Comparison of ENCODE assay signal across 38 cellular contexts in the genomic region with DNA sequence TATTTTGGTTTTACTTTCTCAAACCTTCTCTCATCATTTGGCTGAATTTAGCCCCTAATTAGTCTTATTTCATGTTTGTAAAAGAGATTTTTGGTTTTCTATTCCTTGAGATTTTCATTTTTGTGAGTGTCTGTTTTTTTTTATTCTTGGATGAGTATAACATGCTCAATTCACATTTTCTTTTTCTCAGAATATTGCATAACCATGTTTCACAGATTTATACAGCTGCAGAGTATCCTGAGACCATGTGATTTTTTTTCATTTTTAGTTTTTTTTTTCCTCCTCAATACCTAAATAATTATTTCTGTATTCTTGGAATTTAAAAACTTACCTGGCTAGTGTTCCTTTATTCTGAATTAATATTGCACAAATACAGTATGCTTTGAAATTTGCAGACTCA.
"Had no signal": no experiment of that assay in that cellular context is flagged by ENCODE, and none has a peak within 500 bp of the region (broad histone marks: within the 10 kb centered on the region; RNA-seq: fewer than 3 reads in every experiment).

No MANE protein-coding gene starts in this region.

- H3K9me3 Mint-ChIP-seq: activated CD4-positive, alpha-beta memory T cell treated with anti-CD3 and anti-CD28 coated beads for 36 hours had no signal

- H3K27me3 Mint-ChIP-seq: activated CD4-positive, alpha-beta memory T cell treated with anti-CD3 and anti-CD28 coated beads for 36 hours; activated CD4-positive, alpha-beta T cell treated with anti-CD3 and anti-CD28 coated beads for 36 hours; activated CD4-positive, alpha-beta T cell treated with anti-CD3 and anti-CD28 coated beads, Interleukin-2, amount 10 ng/mL, durations not matched to agents 7 days and 5 days; activated naive CD8-positive, alpha-beta T cell treated with anti-CD3 and anti-CD28 coated beads for 36 hours; activated T-helper 17 cell treated with anti-CD3 and anti-CD28 coated beads, Interleukin-2, amount 50 U/mL, for 72 hours had no signal

- H3K36me3 ChIP-seq: adrenal gland, brain microvascular endothelial cell, breast epithelium, WERI-Rb-1 had no signal

- H3K9me3 ChIP-seq: adrenal gland, body of pancreas, breast epithelium had no signal

- DNase-seq: activated CD4-positive, alpha-beta memory T cell treated with anti-CD3 and anti-CD28 coated beads for 36 hours; activated CD4-positive, alpha-beta T cell treated with anti-CD3 and anti-CD28 coated beads for 1 hour; activated CD4-positive, alpha-beta T cell treated with anti-CD3 and anti-CD28 coated beads for 36 hours; activated CD4-positive, alpha-beta T cell treated with anti-CD3 and anti-CD28 coated beads for 48 hours; activated CD4-positive, alpha-beta T cell treated with anti-CD3 and anti-CD28 coated beads, Interleukin-2, amount 10 ng/mL, durations not matched to agents 7 days and 5 days; activated CD4-positive, alpha-beta T cell treated with anti-CD3 and anti-CD28 coated beads, Interleukin-2, amount 50 U/mL, for 4 hours; activated CD4-positive, CD25-positive, alpha-beta regulatory T cell; activated CD8-positive, alpha-beta memory T cell treated with anti-CD3 and anti-CD28 coated beads, Interleukin-2, amount 50 U/mL, for 4 hours; activated CD8-positive, alpha-beta T cell treated with anti-CD3 and anti-CD28 coated beads for 36 hours; activated effector memory CD4-positive, alpha-beta T cell treated with anti-CD3 and anti-CD28 coated beads, Interleukin-2, amount 50 U/mL, for 16 hours; activated gamma-delta T cell treated with Interleukin-2 at 50 U/mL for 16 hours; activated naive CD4-positive, alpha-beta T cell; activated naive CD4-positive, alpha-beta T cell treated with anti-CD3 and anti-CD28 coated beads for 36 hours; activated naive CD4-positive, alpha-beta T cell treated with anti-CD3 and anti-CD28 coated beads, Interleukin-2, amount 50 U/mL, for 16 hours; activated naive CD8-positive, alpha-beta T cell treated with anti-CD3 and anti-CD28 coated beads for 36 hours; activated T-cell treated with anti-CD3 and anti-CD28 coated beads for 4 hours; activated T-cell treated with anti-CD3 and anti-CD28 coated beads, Interleukin-2, amount 50 U/mL, for 1 hour; activated T-cell treated with anti-CD3 and anti-CD28 coated beads, Interleukin-2, amount 50 U/mL, for 4 hours; activated T-cell treated with anti-CD3 and anti-CD28 coated beads, Interleukin-2, amount 50 U/mL, for 72 hours; adrenal gland; amniotic stem cell; aorta; body of pancreas; brain microvascular endothelial cell; central memory CD4-positive, alpha-beta T cell; T-helper 1 cell; T-helper 2 cell; T-helper 9 cell; WERI-Rb-1 had no signal

- H3K4me3 ChIP-seq: adrenal gland, body of pancreas, breast epithelium had no signal

- H3K27ac ChIP-seq: adrenal gland, body of pancreas, brain microvascular endothelial cell, breast epithelium, WERI-Rb-1 had no signal

- ATAC-seq: activated CD4-positive, alpha-beta T cell treated with anti-CD3 and anti-CD28 coated beads for 36 hours; activated CD4-positive, CD25-positive, alpha-beta regulatory T cell treated with anti-CD3 and anti-CD28 coated beads, Interleukin-2, amount 50 U/mL, for 24 hours; activated CD8-positive, alpha-beta T cell treated with anti-CD3 and anti-CD28 coated beads for 36 hours; activated naive CD4-positive, alpha-beta T cell treated with anti-CD3 and anti-CD28 coated beads, Interleukin-2, amount 50 U/mL, for 72 hours; activated T-cell treated with anti-CD3 and anti-CD28 coated beads, Interleukin-2, amount 50 U/mL, for 4 hours; activated T-cell treated with anti-CD3 and anti-CD28 coated beads, Interleukin-2, amount 50 U/mL, for 72 hours; activated T-helper 17 cell treated with anti-CD3 and anti-CD28 coated beads, Interleukin-2, amount 50 U/mL, for 72 hours; body of pancreas; WTC11 had no signal

- FAIRE-seq: astrocyte had no signal

- H3K4me3 Mint-ChIP-seq: activated CD4-positive, alpha-beta memory T cell treated with anti-CD3 and anti-CD28 coated beads for 36 hours; activated CD4-positive, alpha-beta T cell treated with anti-CD3 and anti-CD28 coated beads for 36 hours; activated CD4-positive, alpha-beta T cell treated with anti-CD3 and anti-CD28 coated beads, Interleukin-2, amount 10 ng/mL, durations not matched to agents 7 days and 5 days; activated CD8-positive, alpha-beta T cell treated with anti-CD3 and anti-CD28 coated beads for 36 hours; activated naive CD4-positive, alpha-beta T cell treated with anti-CD3 and anti-CD28 coated beads for 36 hours; activated naive CD8-positive, alpha-beta T cell treated with anti-CD3 and anti-CD28 coated beads for 36 hours; activated T-cell treated with anti-CD3 and anti-CD28 coated beads, Interleukin-2, amount 50 U/mL, for 4 hours; activated T-cell treated with anti-CD3 and anti-CD28 coated beads, Interleukin-2, amount 50 U/mL, for 72 hours; activated T-helper 1 cell treated with anti-CD3 and anti-CD28 coated beads, Interleukin-12 subunit alpha, Interleukin-12 subunit beta, Interleukin-2, Interleukin-4 antibody, amounts not matched to agents 30 ng/mL and 10 ng/mL and 1 ng/mL, durations not matched to agents 14 hours and 24 hours and 36 hours; activated T-helper 17 cell treated with anti-CD3 and anti-CD28 coated beads, Interleukin-2, amount 50 U/mL, for 72 hours; T-helper 1 cell treated with Interleukin-12 subunit alpha and Interleukin-12 subunit beta and Interleukin-4 antibody, amounts not matched to agents 30 μg/mL and 1 μg/mL, for 36 hours; T-helper 2 cell treated with Interferon-gamma antibody and Interleukin-4, amounts not matched to agents 5 μg/mL and 100 μg/mL, for 36 hours; WTC11 had no signal

- H3K4me1 ChIP-seq: body of pancreas, breast epithelium had no signal

- H3K27me3 ChIP-seq: adrenal gland, body of pancreas, brain microvascular endothelial cell, breast epithelium had no signal

- H3K4me1 Mint-ChIP-seq: activated naive CD8-positive, alpha-beta T cell treated with anti-CD3 and anti-CD28 coated beads for 36 hours; activated T-helper 17 cell treated with anti-CD3 and anti-CD28 coated beads, Interleukin-2, amount 50 U/mL, for 72 hours; WTC11 had no signal

- H3K27ac Mint-ChIP-seq: activated CD4-positive, alpha-beta memory T cell treated with anti-CD3 and anti-CD28 coated beads for 36 hours; activated CD4-positive, alpha-beta T cell treated with anti-CD3 and anti-CD28 coated beads for 36 hours; activated CD4-positive, alpha-beta T cell treated with anti-CD3 and anti-CD28 coated beads, Interleukin-2, amount 10 ng/mL, durations not matched to agents 7 days and 5 days; activated CD8-positive, alpha-beta T cell treated with anti-CD3 and anti-CD28 coated beads for 36 hours; activated naive CD4-positive, alpha-beta T cell treated with anti-CD3 and anti-CD28 coated beads for 36 hours; activated naive CD4-positive, alpha-beta T cell treated with anti-CD3 and anti-CD28 coated beads, Interleukin-2, amount 50 U/mL, for 72 hours; activated naive CD8-positive, alpha-beta T cell treated with anti-CD3 and anti-CD28 coated beads for 36 hours; activated T-cell treated with anti-CD3 and anti-CD28 coated beads, Interleukin-2, amount 50 U/mL, for 72 hours; activated T-helper 1 cell treated with anti-CD3 and anti-CD28 coated beads, Interleukin-12 subunit alpha, Interleukin-12 subunit beta, Interleukin-2, Interleukin-4 antibody, amounts not matched to agents 30 ng/mL and 10 ng/mL and 1 ng/mL, durations not matched to agents 14 hours and 24 hours and 36 hours; activated T-helper 17 cell treated with anti-CD3 and anti-CD28 coated beads, Interleukin-2, amount 50 U/mL, for 72 hours; T-helper 1 cell treated with Interleukin-12 subunit alpha and Interleukin-12 subunit beta and Interleukin-4 antibody, amounts not matched to agents 30 μg/mL and 1 μg/mL, for 36 hours; T-helper 2 cell treated with Interferon-gamma antibody and Interleukin-4, amounts not matched to agents 5 μg/mL and 100 μg/mL, for 36 hours; WTC11 had no signal

- H3K36me3 Mint-ChIP-seq: activated CD4-positive, alpha-beta memory T cell treated with anti-CD3 and anti-CD28 coated beads for 36 hours; activated naive CD8-positive, alpha-beta T cell treated with anti-CD3 and anti-CD28 coated beads for 36 hours; WTC11 had no signal
